In the genomic region with DNA sequence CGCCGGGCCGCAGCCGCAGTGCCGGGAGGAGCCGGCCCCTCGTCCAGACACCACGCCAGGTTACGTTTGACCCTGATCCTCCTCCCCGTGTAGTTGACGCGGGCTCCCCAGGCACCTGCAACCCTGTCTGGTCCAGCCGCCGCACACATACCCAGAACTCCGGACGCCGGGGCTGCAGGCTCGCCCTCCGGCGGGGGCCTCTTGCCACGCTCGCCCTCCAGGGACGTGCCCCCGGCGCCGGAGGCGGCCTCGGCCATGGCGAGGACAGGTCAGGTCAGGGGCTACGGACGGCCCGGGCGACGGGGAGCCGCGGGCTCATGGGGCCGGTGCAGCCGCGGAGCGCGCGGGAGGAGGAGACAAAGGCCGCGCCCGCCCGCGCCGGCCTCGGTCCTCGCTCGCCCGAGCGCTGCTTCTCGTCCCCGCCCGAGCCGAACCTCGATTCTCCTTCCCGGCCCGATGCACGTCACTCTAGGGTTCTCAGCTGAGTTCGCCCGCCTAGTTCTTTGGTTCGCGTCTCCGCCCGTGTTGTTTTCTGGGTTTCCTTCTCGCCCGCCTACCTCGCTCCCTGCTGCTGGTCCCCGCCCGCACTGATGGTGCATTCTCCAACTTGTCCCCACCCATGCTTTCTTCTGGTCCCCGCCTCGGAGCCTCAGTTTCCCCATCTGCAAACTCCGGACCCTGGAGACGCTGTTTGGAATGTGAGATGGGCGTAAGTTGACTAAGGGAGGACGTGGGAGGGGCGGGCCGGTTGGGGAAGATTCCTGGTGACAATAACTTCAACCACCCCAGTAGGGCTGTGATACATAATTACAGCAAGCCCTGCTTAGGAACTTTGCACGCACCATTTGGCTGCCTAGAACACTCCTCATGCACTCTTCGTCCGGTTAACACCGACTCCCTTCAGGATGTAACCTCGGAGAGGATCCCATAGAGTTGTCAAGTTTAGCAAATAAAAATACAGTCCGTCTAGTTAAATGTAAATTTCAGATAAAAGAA, we compare ENCODE assay signal across 8 cellular contexts. TPM values are rescaled to one million over a fixed set of nuclear protein-coding genes. Genes with fewer than 3 reads are reported as not detected.
A peak's percentile ranks its signal among the peaks of the same experiment; 100 is the strongest.
DNase-seq lines count a peak whose midpoint lies in the region; ATAC-seq and TF ChIP-seq lines count a peak whose summit lies in the region.

Gene ANO8, minus strand, starts transcription at position 442 of the 996 bp plus-strand sequence. Its CDS starts 185 bp downstream, at position 257.

- H4K20me1 ChIP-seq in PC-9 (ENCODE audit: insufficient read depth) = no peaks in the 10 kb centered on the region; the same call in 1 of the 2 replicates

- H3K27ac ChIP-seq in PC-9 (no peak within 1 kb of the TSS), esophagus (ENCODE audit: low read depth in 2 of 2, low read length in 1 of 2) (peak within 1 kb of the TSS; percentile 85 to 90)

- H3K36me3 ChIP-seq in BE2C (no peaks in the 10 kb centered on the region; the same call in 1 of the 2 replicates), PC-9 (ENCODE audit: low read depth) (no peaks in the 10 kb centered on the region), esophagus (ENCODE audit: control insufficient read depth in 2 of 2, insufficient read depth in 2 of 2, low read length in 1 of 2) (peaks cover 0 to 26% of the 10 kb centered on the region in 2 donors), mucosa of stomach (ENCODE audit: control insufficient read depth, insufficient read depth, low read length) (no peaks in the 10 kb centered on the region)

- H3K4me3 ChIP-seq in BE2C (ENCODE audit: low read depth, low read length) (peak within 1 kb of the TSS; percentile 74), PC-9 (peak within 1 kb of the TSS; percentile 79), esophagus (ENCODE audit: low read depth in 1 of 2, low read length in 2 of 2) (peak within 1 kb of the TSS; percentile 56 to 68), mucosa of stomach (ENCODE audit: low read length) (peak within 1 kb of the TSS; percentile 36)

- peak; percentile 96 for DNase-seq in BE2C
- DNase-seq in KG1 (lab: John Stamatoyannopoulos, UW) = peak; percentile 89
- peak; percentile 92 to 96 for DNase-seq in PC-9
- peak; percentile 96 for DNase-seq in activated T-cell treated with anti-CD3 and anti-CD28 coated beads, Interleukin-2, amount 50 U/mL, for 1 hour
- peak; percentile 90 to 93 for DNase-seq in stimulated activated CD8-positive, alpha-beta memory T cell treated with anti-CD3 and anti-CD28 coated beads, Interleukin-4, amount 100 ng/mL, for 4 hours (ENCODE audit: low read depth in 2 of 2, low spot score in 1 of 2)

- WGBS in esophagus, 2 donors = 1 to 3% methylated on average over 43 to 86 of the region's 86 CpGs

- CTCF ChIA-PET in PC-9 (lab: Charles Lee) = interaction anchor here (0.5 to 0.6 kb wide), 2 partner anchors 11 to 218 kb away, joined by 4 read pairs; no protein-coding TSS in a partner anchor

- H2AFZ ChIP-seq in PC-9 = peak within 1 kb of the TSS; percentile 85

- POLR2A ChIA-PET in PC-9 (lab: Charles Lee; ENCODE audit: unreplicated experiment) = interaction anchor here (0.7 kb wide), 2 partner anchors 9 to 26 kb away, joined by 5 read pairs; no protein-coding TSS in a partner anchor

- peak within 1 kb of the TSS; percentile 77 for H3K9ac ChIP-seq in mucosa of stomach (ENCODE audit: low read length)

- H3K9me2 ChIP-seq in PC-9 (ENCODE audit: insufficient read depth) = no peaks in the 10 kb centered on the region

- H3K27me3 ChIP-seq in BE2C = no peaks in the 10 kb centered on the region
- no peaks in the 10 kb centered on the region for H3K27me3 ChIP-seq in PC-9 (ENCODE audit: insufficient read depth, low read depth)
- peaks cover 0 to 4% of the 10 kb centered on the region in 2 donors for H3K27me3 ChIP-seq in esophagus (ENCODE audit: control insufficient read depth in 1 of 2, insufficient read depth in 2 of 2, low read length in 2 of 2)
- H3K27me3 ChIP-seq in mucosa of stomach (ENCODE audit: control insufficient read depth, insufficient read depth, low read length) = peaks cover 14% of the 10 kb centered on the region

- H3K4me2 ChIP-seq in PC-9 = peak within 1 kb of the TSS; percentile 80

- BruUV-seq in PC-9 (replicated peaks; lab: Mats Ljungman, UMichigan) = no TSS peak

- ATAC-seq in GM19452 (IDR thresholded peaks at IDR 0.05; ENCODE audit: unreplicated experiment) = peak; percentile 43

- peaks cover 44% of the 10 kb centered on the region; the same call in 1 of the 2 replicates for H3F3A ChIP-seq in PC-9 (ENCODE audit: insufficient read depth, low read depth)

- TF ChIP-seq CTCF in BE2C (IDR thresholded peaks at IDR 0.05; ENCODE audit: low read depth, low read length) (no peak), PC-9 (conservative IDR thresholded peaks at IDR 0.05) (no peak)

- peaks cover 18% of the 10 kb centered on the region for H3K79me2 ChIP-seq in PC-9 (ENCODE audit: low read depth)

- H3K9me3 ChIP-seq in BE2C (no peaks in the 10 kb centered on the region), PC-9 (ENCODE audit: insufficient read depth, low read depth) (no peaks in the 10 kb centered on the region), esophagus (ENCODE audit: control insufficient read depth in 2 of 2, insufficient read depth in 1 of 2, low read depth in 1 of 2, low read length in 1 of 2) (peaks cover 0 to 12% of the 10 kb centered on the region in 2 donors), mucosa of stomach (ENCODE audit: control insufficient read depth, low read length) (no peaks in the 10 kb centered on the region)

- intact Hi-C loops in PC-9 (cut with micrococcal nuclease; ENCODE audit: unreplicated experiment) = no loop called here

- no peaks in the 10 kb centered on the region; the same call in 1 of the 2 replicates for H3K4me1 ChIP-seq in BE2C
- peaks cover 32% of the 10 kb centered on the region for H3K4me1 ChIP-seq in PC-9 (replicated peaks; ENCODE audit: insufficient read depth)
- H3K4me1 ChIP-seq in esophagus (ENCODE audit: control insufficient read depth in 2 of 2, insufficient read depth in 2 of 2, low read length in 1 of 2) = peaks cover 13 to 26% of the 10 kb centered on the region in 2 donors
- H3K4me1 ChIP-seq in mucosa of stomach (ENCODE audit: control insufficient read depth, insufficient read depth, low read length) = peaks cover 30% of the 10 kb centered on the region

RNA-seq across cellular contexts. Expression of gene ANO8, which starts in this region (rescaled TPM):
- polyA plus RNA-seq in BE2C (2012; ENCODE audit: insufficient read depth, insufficient read length, low read depth) = 26.7 TPM
- 11.4 and 15.1 TPM in 2 replicates for total RNA-seq in PC-9 (2021)
- polyA plus RNA-seq in esophagus = 10 to 100 TPM in 1 of 2 donors, 1 to 10 TPM in 1; 9.7 to 28.0 TPM
